Comparison of ENCODE assay signal across 28 cellular contexts in the genomic region with DNA sequence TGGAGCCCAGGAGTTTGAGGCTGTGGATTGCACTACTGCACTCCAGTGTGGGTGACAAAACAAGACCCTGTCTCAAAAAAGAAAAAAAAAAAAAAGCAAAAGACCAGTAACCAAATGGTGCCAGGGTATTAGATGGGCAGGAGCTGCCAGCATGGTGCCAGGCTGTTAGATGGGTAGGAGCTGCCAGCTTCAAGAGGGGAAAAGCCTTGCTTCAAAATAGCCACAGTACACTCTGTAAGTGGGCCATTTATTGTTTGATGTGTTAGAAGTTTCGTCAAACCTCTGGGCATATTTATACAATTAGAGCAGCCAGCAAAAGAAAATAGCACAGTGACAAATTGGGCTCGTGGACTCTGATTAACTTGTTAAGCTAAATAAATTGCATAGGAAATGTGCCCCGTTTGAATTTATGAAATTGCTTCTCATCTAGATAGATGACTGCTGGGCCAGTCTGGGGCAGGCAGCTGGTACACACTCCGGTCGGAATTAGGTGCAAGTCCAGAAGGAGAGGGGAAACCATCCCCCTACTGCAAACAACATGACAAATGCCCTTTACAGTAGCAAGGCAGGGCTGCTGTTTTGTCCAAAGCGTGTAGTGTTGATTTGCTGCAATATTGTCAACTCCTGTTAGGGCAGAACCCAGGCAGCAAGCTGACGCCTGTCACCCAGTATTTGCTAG.
"Had no signal": no experiment of that assay in that cellular context is flagged by ENCODE, and none has a peak within 500 bp of the region (broad histone marks: within the 10 kb centered on the region; RNA-seq: fewer than 3 reads in every experiment).

No MANE protein-coding gene starts in this region.

- H3K36me3 Mint-ChIP-seq: activated CD4-positive, alpha-beta memory T cell treated with anti-CD3 and anti-CD28 coated beads for 36 hours; activated naive CD4-positive, alpha-beta T cell treated with anti-CD3 and anti-CD28 coated beads, Interleukin-2, amount 10 ng/mL, durations not matched to agents 7 days and 5 days; activated naive CD8-positive, alpha-beta T cell treated with anti-CD3 and anti-CD28 coated beads, Interleukin-2, amount 10 ng/mL, durations not matched to agents 7 days and 5 days; brain; memory B cell; naive thymus-derived CD8-positive, alpha-beta T cell; neural progenitor cell; T-cell had no signal

- H3K27ac ChIP-seq: ascending aorta, cardiac muscle cell, esophagus muscularis mucosa, foreskin keratinocyte, neural progenitor cell, right lobe of liver, testis, transverse colon had no signal

- ATAC-seq: activated CD4-positive, alpha-beta T cell treated with anti-CD3 and anti-CD28 coated beads for 36 hours; foreskin keratinocyte; naive thymus-derived CD8-positive, alpha-beta T cell; right lobe of liver; stimulated activated naive CD8-positive, alpha-beta T cell treated with anti-CD3 and anti-CD28 coated beads, Interleukin-15, Interleukin-2, amounts not matched to agents 100 U/mL and 50 U/mL, for 24 hours; T-cell had no signal

- H3K4me1 ChIP-seq: ascending aorta, foreskin keratinocyte, testis, transverse colon had no signal

- H3K27ac Mint-ChIP-seq: activated CD4-positive, alpha-beta memory T cell treated with anti-CD3 and anti-CD28 coated beads for 36 hours; activated CD4-positive, alpha-beta T cell treated with anti-CD3 and anti-CD28 coated beads for 36 hours; activated naive CD4-positive, alpha-beta T cell treated with anti-CD3 and anti-CD28 coated beads, Interleukin-2, amount 10 ng/mL, durations not matched to agents 7 days and 5 days; activated naive CD8-positive, alpha-beta T cell treated with anti-CD3 and anti-CD28 coated beads, Interleukin-2, amount 10 ng/mL, durations not matched to agents 7 days and 5 days; activated T-helper 1 cell treated with anti-CD3 and anti-CD28 coated beads, Interleukin-12 subunit alpha, Interleukin-12 subunit beta, Interleukin-2, Interleukin-4 antibody, amounts not matched to agents 30 ng/mL and 10 ng/mL and 1 ng/mL, durations not matched to agents 14 hours and 24 hours and 36 hours; dendritic cell treated with granulocyte-macrophage colony-stimulating factor and Interleukin-4, amounts not matched to agents 40 ng/mL and 50 ng/mL, for 4 days; endodermal cell; memory B cell; naive thymus-derived CD8-positive, alpha-beta T cell; neural progenitor cell; T-cell had no signal

- H3K27me3 ChIP-seq: ascending aorta, cardiac muscle cell, right lobe of liver, testis had no signal

- H3K4me3 Mint-ChIP-seq: activated CD4-positive, alpha-beta memory T cell treated with anti-CD3 and anti-CD28 coated beads for 36 hours; activated CD4-positive, alpha-beta T cell treated with anti-CD3 and anti-CD28 coated beads for 36 hours; activated naive CD4-positive, alpha-beta T cell treated with anti-CD3 and anti-CD28 coated beads, Interleukin-2, amount 10 ng/mL, durations not matched to agents 7 days and 5 days; activated naive CD8-positive, alpha-beta T cell treated with anti-CD3 and anti-CD28 coated beads, Interleukin-2, amount 10 ng/mL, durations not matched to agents 7 days and 5 days; activated T-helper 1 cell treated with anti-CD3 and anti-CD28 coated beads, Interleukin-12 subunit alpha, Interleukin-12 subunit beta, Interleukin-2, Interleukin-4 antibody, amounts not matched to agents 30 ng/mL and 10 ng/mL and 1 ng/mL, durations not matched to agents 14 hours and 24 hours and 36 hours; brain; dendritic cell treated with granulocyte-macrophage colony-stimulating factor and Interleukin-4, amounts not matched to agents 40 ng/mL and 50 ng/mL, for 4 days; endodermal cell; memory B cell; naive thymus-derived CD8-positive, alpha-beta T cell; T-cell had no signal

- H3K36me3 ChIP-seq: ascending aorta, cardiac muscle cell, esophagus muscularis mucosa, neural progenitor cell, right lobe of liver, transverse colon had no signal

- H3K4me3 ChIP-seq: ascending aorta, cardiac muscle cell, esophagus muscularis mucosa, neural progenitor cell, right lobe of liver, testis, transverse colon had no signal

- H3K9me3 ChIP-seq: ascending aorta, right lobe of liver, testis, transverse colon had no signal

- FAIRE-seq: islet of Langerhans had no signal

- H3K4me1 Mint-ChIP-seq: activated CD4-positive, alpha-beta T cell treated with anti-CD3 and anti-CD28 coated beads for 36 hours; activated naive CD4-positive, alpha-beta T cell treated with anti-CD3 and anti-CD28 coated beads, Interleukin-2, amount 10 ng/mL, durations not matched to agents 7 days and 5 days; activated naive CD8-positive, alpha-beta T cell treated with anti-CD3 and anti-CD28 coated beads, Interleukin-2, amount 10 ng/mL, durations not matched to agents 7 days and 5 days; memory B cell; naive thymus-derived CD8-positive, alpha-beta T cell had no signal

- H3K9me3 Mint-ChIP-seq: activated CD4-positive, alpha-beta memory T cell treated with anti-CD3 and anti-CD28 coated beads for 36 hours; activated naive CD4-positive, alpha-beta T cell treated with anti-CD3 and anti-CD28 coated beads, Interleukin-2, amount 10 ng/mL, durations not matched to agents 7 days and 5 days; activated naive CD8-positive, alpha-beta T cell treated with anti-CD3 and anti-CD28 coated beads, Interleukin-2, amount 10 ng/mL, durations not matched to agents 7 days and 5 days; activated T-helper 1 cell treated with anti-CD3 and anti-CD28 coated beads, Interleukin-12 subunit alpha, Interleukin-12 subunit beta, Interleukin-2, Interleukin-4 antibody, amounts not matched to agents 30 ng/mL and 10 ng/mL and 1 ng/mL, durations not matched to agents 14 hours and 24 hours and 36 hours; dendritic cell treated with granulocyte-macrophage colony-stimulating factor and Interleukin-4, amounts not matched to agents 40 ng/mL and 50 ng/mL, for 4 days; T-cell had no signal

- DNase-seq: activated CD4-positive, alpha-beta memory T cell treated with anti-CD3 and anti-CD28 coated beads for 36 hours; activated CD4-positive, alpha-beta T cell treated with anti-CD3 and anti-CD28 coated beads for 36 hours; activated CD4-positive, CD25-positive, alpha-beta regulatory T cell; activated CD8-positive, alpha-beta memory T cell treated with anti-CD3 and anti-CD28 coated beads, Interleukin-2, amount 50 U/mL, for 4 hours; activated effector memory CD4-positive, alpha-beta T cell treated with anti-CD3 and anti-CD28 coated beads, Interleukin-2, amount 50 U/mL, for 16 hours; activated naive CD4-positive, alpha-beta T cell treated with anti-CD3 and anti-CD28 coated beads, Interleukin-2, amount 10 ng/mL, durations not matched to agents 7 days and 5 days; activated naive CD8-positive, alpha-beta T cell treated with anti-CD3 and anti-CD28 coated beads, Interleukin-2, amount 10 ng/mL, durations not matched to agents 7 days and 5 days; activated T-cell treated with anti-CD3 and anti-CD28 coated beads, Interleukin-2, amount 50 U/mL, for 1 hour; endodermal cell; foreskin keratinocyte; midbrain; naive thymus-derived CD8-positive, alpha-beta T cell; occipital lobe; right lobe of liver; stimulated activated CD4-positive, alpha-beta T cell treated with anti-CD3 and anti-CD28 coated beads, Interleukin-2, amount 100 ng/mL, for 48 hours; stimulated activated naive CD8-positive, alpha-beta T cell treated with anti-CD3 and anti-CD28 coated beads, Interleukin-15, Interleukin-2, amounts not matched to agents 100 U/mL and 50 U/mL, for 24 hours; T-cell; testis; transverse colon had no signal
